In genomic region chrX:23374291-23374690, GRCh38 we compare ENCODE assay signal across 15 cellular contexts.
"Had no signal": no experiment of that assay in that cellular context is flagged by ENCODE, and none has a peak within 500 bp of the region (broad histone marks: within the 10 kb centered on the region; RNA-seq: fewer than 3 reads in every experiment).

No MANE protein-coding gene starts in this region.

- ATAC-seq: activated T-helper 17 cell treated with anti-CD3 and anti-CD28 coated beads, Interleukin-2, amount 50 U/mL, for 72 hours; left colon; T-cell had no signal

- DNase-seq: activated CD4-positive, alpha-beta T cell treated with anti-CD3 and anti-CD28 coated beads for 1 hour; activated CD4-positive, alpha-beta T cell treated with anti-CD3 and anti-CD28 coated beads, Interleukin-2, amount 50 U/mL, for 48 hours; activated naive CD4-positive, alpha-beta T cell treated with anti-CD3 and anti-CD28 coated beads, Interleukin-2, amount 10 ng/mL, durations not matched to agents 7 days and 5 days; effector CD4-positive, alpha-beta T cell; immature natural killer cell; left colon; lower lobe of right lung; midbrain; sigmoid colon; stimulated activated CD4-positive, alpha-beta T cell treated with anti-CD3 and anti-CD28 coated beads, Interleukin-1b, Interleukin-23, amount 100 ng/mL, for 48 hours; T-cell; T-helper 9 cell had no signal

- H3K27ac Mint-ChIP-seq: activated naive CD4-positive, alpha-beta T cell treated with anti-CD3 and anti-CD28 coated beads, Interleukin-2, amount 10 ng/mL, durations not matched to agents 7 days and 5 days; activated T-helper 17 cell treated with anti-CD3 and anti-CD28 coated beads, Interleukin-2, amount 50 U/mL, for 72 hours; immature natural killer cell; T-cell had no signal

- H3K27me3 ChIP-seq: sigmoid colon had no signal

- H3K36me3 Mint-ChIP-seq: activated naive CD4-positive, alpha-beta T cell treated with anti-CD3 and anti-CD28 coated beads, Interleukin-2, amount 10 ng/mL, durations not matched to agents 7 days and 5 days; immature natural killer cell; T-cell had no signal

- H3K4me3 Mint-ChIP-seq: activated naive CD4-positive, alpha-beta T cell treated with anti-CD3 and anti-CD28 coated beads, Interleukin-2, amount 10 ng/mL, durations not matched to agents 7 days and 5 days; activated T-helper 17 cell treated with anti-CD3 and anti-CD28 coated beads, Interleukin-2, amount 50 U/mL, for 72 hours; immature natural killer cell; T-cell had no signal

- H3K9me3 Mint-ChIP-seq: activated naive CD4-positive, alpha-beta T cell treated with anti-CD3 and anti-CD28 coated beads, Interleukin-2, amount 10 ng/mL, durations not matched to agents 7 days and 5 days; activated T-helper 17 cell treated with anti-CD3 and anti-CD28 coated beads, Interleukin-2, amount 50 U/mL, for 72 hours; immature natural killer cell; T-cell had no signal

- H3K27me3 Mint-ChIP-seq: activated naive CD4-positive, alpha-beta T cell treated with anti-CD3 and anti-CD28 coated beads, Interleukin-2, amount 10 ng/mL, durations not matched to agents 7 days and 5 days; activated T-helper 17 cell treated with anti-CD3 and anti-CD28 coated beads, Interleukin-2, amount 50 U/mL, for 72 hours had no signal

- H3K36me3 ChIP-seq: lower lobe of right lung, sigmoid colon, thoracic aorta had no signal

- H3K9me3 ChIP-seq: lower lobe of right lung, sigmoid colon, thoracic aorta had no signal

- H3K4me1 Mint-ChIP-seq: activated naive CD4-positive, alpha-beta T cell treated with anti-CD3 and anti-CD28 coated beads, Interleukin-2, amount 10 ng/mL, durations not matched to agents 7 days and 5 days; activated T-helper 17 cell treated with anti-CD3 and anti-CD28 coated beads, Interleukin-2, amount 50 U/mL, for 72 hours; immature natural killer cell; T-cell had no signal

- H3K4me3 ChIP-seq: coronary artery, lower lobe of right lung, sigmoid colon, thoracic aorta had no signal
